In the genomic region with DNA sequence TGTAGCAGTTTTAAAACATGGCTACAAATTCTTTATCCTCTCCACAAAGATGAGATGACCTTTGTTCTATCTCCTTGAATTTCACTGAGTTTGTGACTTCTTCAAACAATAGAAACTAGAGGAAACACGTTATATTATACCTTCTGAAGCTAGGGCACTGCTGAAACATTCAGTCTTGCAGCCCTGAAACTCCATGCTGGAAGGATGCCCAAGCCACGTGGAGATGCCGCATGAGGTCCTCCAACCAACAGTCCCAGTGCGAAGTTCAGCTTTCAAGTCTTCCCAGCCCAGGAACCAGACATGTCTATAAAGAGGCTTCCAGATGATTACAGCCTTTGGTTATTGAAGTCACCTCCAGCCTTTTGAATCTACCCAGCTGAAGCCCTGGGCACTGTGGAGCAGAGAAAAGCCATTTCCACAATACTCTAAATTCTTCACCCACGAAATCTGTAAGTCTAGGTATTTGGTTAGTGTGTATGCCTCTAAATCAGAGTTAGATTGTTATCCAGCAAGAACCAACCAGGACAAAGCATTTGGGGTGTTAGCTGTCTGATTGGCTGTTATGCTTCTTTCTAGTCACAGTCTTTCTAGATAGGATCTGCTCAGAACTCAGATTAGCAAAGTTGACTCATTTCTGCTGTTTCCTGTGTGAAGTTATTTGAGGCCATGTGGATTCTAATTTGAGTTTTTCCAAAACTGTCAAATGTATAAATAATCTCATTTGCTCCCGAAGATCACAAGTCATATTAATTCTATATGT, we compare ENCODE assay signal across 9 cellular contexts.
DNase-seq lines count a peak whose midpoint lies in the region; ATAC-seq and TF ChIP-seq lines count a peak whose summit lies in the region.
"Had no signal": no experiment of that assay in that cellular context is flagged by ENCODE, and none has a peak within 500 bp of the region (broad histone marks: within the 10 kb centered on the region; RNA-seq: fewer than 3 reads in every experiment).

No MANE protein-coding gene starts in this region.

- peak overlapping the region; percentile 90; the same call in 1 of the 3 replicates for H2BK15ac ChIP-seq in IMR-90 (ENCODE audit: low read depth, low read length)

- H3K79me1 ChIP-seq in IMR-90 (ENCODE audit: low read depth in 1 of 2, low read length in 2 of 2): no peaks in the 10 kb centered on the region

- DNase-seq in right cardiac atrium (peak in 2 of 3 donors; percentile 40 to 41), heart right ventricle (no peak), IMR-90 (peak; percentile 74), dedifferentiated amniotic fluid mesenchymal stem cell (ENCODE audit: extremely low spot score) (peak; percentile 28), NCI-H82 treated with DMSO at 0.1 percent for 48 hours (lab: John Stamatoyannopoulos, UW; ENCODE audit: unreplicated experiment) (no peak), T-helper 9 cell (no peak)
- no peak for DNase-seq in effector CD4-positive, alpha-beta T cell
- DNase-seq: activated CD4-positive, CD25-positive, alpha-beta regulatory T cell had no signal

- 66% methylated on average over 6 of the region's 6 CpGs for WGBS in right cardiac atrium
- 71 to 73% methylated on average over 6 of the region's 6 CpGs for WGBS in heart right ventricle, 2 donors
- WGBS in IMR-90 (ENCODE audit: extremely low coverage in 2 of 2, insufficient read length in 1 of 2), 2 experiments: no CpG with 5 or more reads among the region's 6 CpGs

- H2AK5ac ChIP-seq in IMR-90 (ENCODE audit: low read depth, low read length): peak overlapping the region; percentile 78; the same call in 1 of the 2 replicates

- H3K27ac ChIP-seq in right cardiac atrium (ENCODE audit: low read length): no peak overlapping the region
- peak overlapping the region in 1 of 10 donors; percentile 37 for H3K27ac ChIP-seq in heart right ventricle
- no peak overlapping the region for H3K27ac ChIP-seq in IMR-90 (ENCODE audit: insufficient read depth, low read length)

- BruUV-seq in IMR-90 (replicated peaks; lab: Mats Ljungman, UMichigan): no TSS peak

- H4K20me1 ChIP-seq in IMR-90 (ENCODE audit: insufficient read depth, low read length): no peaks in the 10 kb centered on the region

- no peak overlapping the region for H3K4me3 ChIP-seq in right cardiac atrium (ENCODE audit: low read length)
- no peak overlapping the region for H3K4me3 ChIP-seq in heart right ventricle
- no peak overlapping the region for H3K4me3 ChIP-seq in IMR-90 (ENCODE audit: insufficient read depth, low read depth, low read length)

- 0 out of 2 replicates have a peak, but pooled peaks cover 3% of the 10 kb centered on the region for H3K9me1 ChIP-seq in IMR-90 (ENCODE audit: insufficient read depth, low read length)

- H3K36me3 ChIP-seq in heart right ventricle: no peaks in the 10 kb centered on the region
- H3K36me3 ChIP-seq in IMR-90 (ENCODE audit: control insufficient read depth, insufficient read depth, low read length): no peaks in the 10 kb centered on the region

- peak overlapping the region; percentile 24; the same call in 1 of the 2 replicates for H3K56ac ChIP-seq in IMR-90 (ENCODE audit: extremely low read depth, insufficient read depth, low read length)

- H2BK20ac ChIP-seq in IMR-90 (ENCODE audit: low read depth, low read length): peak overlapping the region; percentile 91

- H3K23ac ChIP-seq in IMR-90 (ENCODE audit: low read depth, low read length): peak overlapping the region; percentile 58; the same call in 1 of the 2 replicates

- TF ChIP-seq RAD21 in IMR-90 (IDR thresholded peaks at IDR 0.05; ENCODE audit: low read length): no peak

- peaks cover 2% of the 10 kb centered on the region for H3K4me1 ChIP-seq in right cardiac atrium (ENCODE audit: control insufficient read depth, insufficient read depth, low read length)
- peaks cover 0 to 31% (median 16%) of the 10 kb centered on the region in 9 donors for H3K4me1 ChIP-seq in heart right ventricle
- peaks cover 6% of the 10 kb centered on the region; the same call in 1 of the 2 replicates for H3K4me1 ChIP-seq in IMR-90 (ENCODE audit: control insufficient read depth, insufficient read depth, low read length)

- POLR2A ChIA-PET in IMR-90 (lab: Charles Lee; ENCODE audit: unreplicated experiment): no interaction called here

- peak overlapping the region; percentile 88 for H2BK5ac ChIP-seq in IMR-90 (ENCODE audit: low read depth, low read length, poor library complexity, severe bottlenecking)

- H3K18ac ChIP-seq in IMR-90 (ENCODE audit: low read depth, low read length): peak overlapping the region; percentile 29; the same call in 1 of the 2 replicates

- H3K27me3 ChIP-seq in right cardiac atrium (ENCODE audit: control insufficient read depth, insufficient read depth): no peaks in the 10 kb centered on the region
- H3K27me3 ChIP-seq in heart right ventricle: no peaks in the 10 kb centered on the region
- H3K27me3 ChIP-seq in IMR-90 (ENCODE audit: control insufficient read depth, insufficient read depth, low read length): no peaks in the 10 kb centered on the region

- H2AFZ ChIP-seq in IMR-90 (replicated peaks; ENCODE audit: low read length, poor library complexity): peak overlapping the region; percentile 74

- peak overlapping the region; percentile 50 for H4K91ac ChIP-seq in IMR-90 (ENCODE audit: insufficient read depth, low read depth, low read length)

- H4K8ac ChIP-seq in IMR-90 (ENCODE audit: low read depth in 2 of 2, low read length in 2 of 2): peak overlapping the region in 1 of 2 experiments; percentile 53; a peak in 2 of 4 replicates

- TF ChIP-seq POLR2A in IMR-90 (IDR thresholded peaks at IDR 0.05; ENCODE audit: low read depth, low read length): no peak

- H3K9ac ChIP-seq in IMR-90 (ENCODE audit: low read depth, low read length): no peak overlapping the region

- CTCF ChIA-PET in IMR-90 (lab: Yijun Ruan, JAX): interaction anchor here (0.6 to 1.3 kb wide), 2 partner anchors 18 to 41 kb away, joined by 3 read pairs; no protein-coding TSS in a partner anchor

- intact Hi-C loops in right cardiac atrium (cut with DNase I): no loop called here
- intact Hi-C loops in heart right ventricle (cut with DNase I): loop anchor here in 1 of 10 donors (5.0 kb wide), 1 partner anchor 78 kb away; no protein-coding TSS in a partner anchor
- intact Hi-C loops in IMR-90 (cut with micrococcal nuclease): loop anchor here (10.0 kb wide), 1 partner anchor 1050 kb away; no protein-coding TSS in a partner anchor

- H3K4me2 ChIP-seq in IMR-90 (ENCODE audit: low read depth, low read length): peak overlapping the region; percentile 46; the same call in 1 of the 2 replicates

- H4K5ac ChIP-seq in IMR-90 (ENCODE audit: low read depth, low read length): peak overlapping the region; percentile 25; the same call in 1 of the 2 replicates

- peak overlapping the region; percentile 51 for H2AK9ac ChIP-seq in IMR-90 (replicated peaks; ENCODE audit: low read depth, low read length, poor library complexity)

- peak overlapping the region; percentile 87 for H2BK120ac ChIP-seq in IMR-90 (ENCODE audit: low read depth, low read length)

- H3K4ac ChIP-seq in IMR-90 (ENCODE audit: low read depth, low read length): peak overlapping the region; percentile 90

- dilution Hi-C loops in IMR-90 (cut with HindIII; ENCODE audit: low sequenced_read_pairs, unreplicated experiment): no loop called here

- H3K9me3 ChIP-seq in right cardiac atrium (ENCODE audit: control insufficient read depth, low read length): no peaks in the 10 kb centered on the region
- H3K9me3 ChIP-seq in heart right ventricle: peaks cover 0 to 14% (median 0%) of the 10 kb centered on the region in 11 donors
- no peaks in the 10 kb centered on the region for H3K9me3 ChIP-seq in IMR-90 (ENCODE audit: control insufficient read depth, insufficient read depth, low read length)

- TF ChIP-seq CTCF in heart right ventricle (IDR thresholded peaks at IDR 0.05) (no peak), IMR-90 (conservative IDR thresholded peaks at IDR 0.05; ENCODE audit: low read depth, low read length) (no peak)

- H3K14ac ChIP-seq in IMR-90 (replicated peaks; ENCODE audit: low read depth, low read length): peak overlapping the region; percentile 76

- ATAC-seq in right cardiac atrium (peak in 1 of 2 donors; percentile 26), heart right ventricle (no peak), IMR-90 (ENCODE audit: low read depth) (peak; percentile 66), HG03095 (IDR thresholded peaks at IDR 0.05; ENCODE audit: unreplicated experiment) (no peak)

- in situ Hi-C loops in IMR-90 (cut with MboI; ENCODE audit: low sequenced_read_pairs): no loop called here

TF ChIP-seq in IMR-90, 13 proteins besides CTCF, POLR2A, EP300 and RAD21 (continues in another document):
- no peak for TF ChIP-seq MAZ (IDR thresholded peaks at IDR 0.05; ENCODE audit: borderline replicate concordance, low read depth, low read length)
- TF ChIP-seq CHD1 (IDR thresholded peaks at IDR 0.05; ENCODE audit: low read depth, low read length): no peak
- TF ChIP-seq RCOR1 (IDR thresholded peaks at IDR 0.05; ENCODE audit: insufficient replicate concordance, low read length): no peak
- TF ChIP-seq, protein P1, sequence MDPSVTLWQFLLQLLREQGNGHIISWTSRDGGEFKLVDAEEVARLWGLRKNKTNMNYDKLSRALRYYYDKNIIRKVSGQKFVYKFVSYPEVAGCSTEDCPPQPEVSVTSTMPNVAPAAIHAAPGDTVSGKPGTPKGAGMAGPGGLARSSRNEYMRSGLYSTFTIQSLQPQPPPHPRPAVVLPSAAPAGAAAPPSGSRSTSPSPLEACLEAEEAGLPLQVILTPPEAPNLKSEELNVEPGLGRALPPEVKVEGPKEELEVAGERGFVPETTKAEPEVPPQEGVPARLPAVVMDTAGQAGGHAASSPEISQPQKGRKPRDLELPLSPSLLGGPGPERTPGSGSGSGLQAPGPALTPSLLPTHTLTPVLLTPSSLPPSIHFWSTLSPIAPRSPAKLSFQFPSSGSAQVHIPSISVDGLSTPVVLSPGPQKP (IDR thresholded peaks at IDR 0.05; ENCODE audit: borderline replicate concordance, low read depth, low read length): no peak
- TF ChIP-seq, protein P2, sequence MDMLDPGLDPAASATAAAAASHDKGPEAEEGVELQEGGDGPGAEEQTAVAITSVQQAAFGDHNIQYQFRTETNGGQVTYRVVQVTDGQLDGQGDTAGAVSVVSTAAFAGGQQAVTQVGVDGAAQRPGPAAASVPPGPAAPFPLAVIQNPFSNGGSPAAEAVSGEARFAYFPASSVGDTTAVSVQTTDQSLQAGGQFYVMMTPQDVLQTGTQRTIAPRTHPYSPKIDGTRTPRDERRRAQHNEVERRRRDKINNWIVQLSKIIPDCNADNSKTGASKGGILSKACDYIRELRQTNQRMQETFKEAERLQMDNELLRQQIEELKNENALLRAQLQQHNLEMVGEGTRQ (IDR thresholded peaks at IDR 0.05; ENCODE audit: low read depth, low read length): no peak
- no peak for TF ChIP-seq NFE2L2 (IDR thresholded peaks at IDR 0.05; ENCODE audit: low read depth, low read length)
- TF ChIP-seq FOS (IDR thresholded peaks at IDR 0.05; ENCODE audit: low read depth, low read length): no peak
- no peak for TF ChIP-seq BHLHE40 (IDR thresholded peaks at IDR 0.05; ENCODE audit: low read depth, low read length)
- TF ChIP-seq MXI1 (IDR thresholded peaks at IDR 0.05; ENCODE audit: borderline replicate concordance, low read depth, low read length): no peak
- no peak for TF ChIP-seq MAFK (IDR thresholded peaks at IDR 0.05; ENCODE audit: low read depth, low read length)
- no peak for TF ChIP-seq RFX5 (IDR thresholded peaks at IDR 0.05; ENCODE audit: low read depth, low read length)

Comparison
In these comparisons a context has a peak if more than half of its experiments do, and no peak if none do; other contexts are left out.
1. DNase-seq: peak in right cardiac atrium (2 of 3), IMR-90 (single experiment) and dedifferentiated amniotic fluid mesenchymal stem cell (single experiment); none in heart right ventricle (0 of 2), NCI-H82 treated with DMSO at 0.1 percent for 48 hours (single experiment), T-helper 9 cell (single experiment) and effector CD4-positive, alpha-beta T cell (single experiment).